14 cellular contexts compared by ENCODE assay signal in the genomic region with DNA sequence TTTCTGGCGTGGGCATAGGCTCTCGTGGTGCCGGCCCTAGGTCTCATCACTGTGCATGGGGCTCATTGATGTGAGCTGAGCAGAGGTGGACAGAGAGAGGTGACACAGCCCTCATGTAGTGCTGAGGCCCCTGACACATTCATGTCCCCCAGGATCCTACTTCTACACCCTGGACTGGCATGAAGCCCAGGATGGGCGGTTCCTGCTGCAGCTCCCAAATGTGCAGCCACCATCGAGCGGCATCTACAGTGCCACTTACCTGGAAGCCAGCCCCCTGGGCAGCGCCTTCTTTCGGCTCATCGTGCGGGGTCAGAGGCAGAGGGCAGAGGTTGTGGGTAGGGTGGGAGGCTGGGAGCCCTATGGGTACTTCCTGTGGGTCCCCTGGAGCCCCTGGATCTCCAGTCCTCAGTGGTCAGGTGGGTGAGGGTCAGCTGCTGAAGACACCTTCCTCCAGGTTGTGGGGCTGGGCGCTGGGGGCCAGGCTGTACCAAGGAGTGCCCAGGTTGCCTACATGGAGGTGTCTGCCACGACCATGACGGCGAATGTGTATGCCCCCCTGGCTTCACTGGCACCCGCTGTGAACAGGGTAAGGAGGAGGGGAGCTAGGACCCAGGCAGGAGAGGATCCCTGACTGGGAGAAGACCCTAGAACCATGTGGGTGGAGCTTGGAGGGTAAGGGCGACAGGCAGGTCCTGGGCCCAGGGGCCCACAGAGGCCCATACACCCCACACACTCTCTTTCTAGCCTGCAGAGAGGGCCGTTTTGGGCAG. TPM values are rescaled to one million over a fixed set of nuclear protein-coding genes. Genes with fewer than 3 reads are reported as not detected.
"Had no signal": no experiment of that assay in that cellular context is flagged by ENCODE, and none has a peak within 500 bp of the region (broad histone marks: within the 10 kb centered on the region; RNA-seq: fewer than 3 reads in every experiment).

No MANE protein-coding gene starts in this region.

- H3K27me3 ChIP-seq: esophagus muscularis mucosa had no signal

- H3K4me3 ChIP-seq: esophagus muscularis mucosa, left ventricle myocardium inferior, skin epidermis had no signal

- DNase-seq: activated CD4-positive, alpha-beta T cell treated with anti-CD3 and anti-CD28 coated beads, Interleukin-2, amount 50 U/mL, for 4 hours; activated CD4-positive, CD25-positive, alpha-beta regulatory T cell treated with anti-CD3 and anti-CD28 coated beads, Interleukin-2, amount 50 U/mL, for 72 hours; activated effector memory CD4-positive, alpha-beta T cell treated with Interleukin-2 at 50 U/mL for 16 hours; activated T-cell treated with anti-CD3 and anti-CD28 coated beads, Interleukin-2, amount 50 U/mL, for 1 hour; amniotic stem cell; foreskin fibroblast; left ventricle myocardium inferior; retina; T-helper 9 cell had no signal

- H3K4me1 ChIP-seq: parathyroid adenoma had no signal

- H3K9me3 ChIP-seq: esophagus muscularis mucosa, left ventricle myocardium inferior had no signal

- H3K27ac ChIP-seq: esophagus muscularis mucosa, left ventricle myocardium inferior, parathyroid adenoma had no signal

RNA-seq across cellular contexts. Expression of a gene that starts 21.5 kb away (rescaled TPM):
- total RNA-seq: dermis microvascular lymphatic vessel endothelial cell, esophagus muscularis mucosa, left ventricle myocardium inferior, neural crest cell had no signal

RNA-seq across cellular contexts. Expression of a gene that starts 30.7 kb away (rescaled TPM):
- total RNA-seq: neural crest cell had no signal

RNA-seq across cellular contexts. Expression of a gene that starts 37.1 kb away (rescaled TPM):
- total RNA-seq: dermis microvascular lymphatic vessel endothelial cell, left ventricle myocardium inferior had no signal
